In the genomic region with DNA sequence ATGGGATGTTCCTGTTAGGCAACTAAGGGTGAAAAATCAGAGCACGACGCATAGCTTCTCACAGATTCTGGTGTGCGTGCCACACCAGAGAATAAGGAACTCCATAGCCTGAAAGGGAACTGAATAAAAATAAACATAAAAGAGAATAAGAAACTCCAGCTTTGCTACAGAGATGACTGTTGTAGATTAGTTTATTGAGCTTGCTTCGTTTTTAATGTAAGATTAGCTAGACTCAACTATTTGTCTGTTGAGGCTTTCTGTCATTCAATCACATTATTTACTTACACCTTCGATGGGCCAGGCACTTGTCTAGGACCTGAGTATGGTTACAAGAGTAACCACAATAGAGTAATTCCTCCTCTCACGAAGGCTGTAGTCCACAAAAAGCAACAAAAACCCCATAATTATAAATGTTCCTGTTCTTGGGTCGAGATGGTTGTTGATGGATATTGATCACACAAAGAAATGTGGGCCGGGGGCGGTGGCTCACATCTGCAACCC, we compare ENCODE assay signal across 9 cellular contexts. TPM values are rescaled to one million over a fixed set of nuclear protein-coding genes. Genes with fewer than 3 reads are reported as not detected.
DNase-seq lines count a peak whose midpoint lies in the region; ATAC-seq, FAIRE-seq and TF ChIP-seq lines count a peak whose summit lies in the region.
"Had no signal": no experiment of that assay in that cellular context is flagged by ENCODE, and none has a peak within 500 bp of the region (broad histone marks: within the 10 kb centered on the region; RNA-seq: fewer than 3 reads in every experiment).

No MANE protein-coding gene starts in this region.

- peak overlapping the region; percentile 63 to 76 for H3K4me3 ChIP-seq in tibial artery

- no peaks in the 10 kb centered on the region for H3K27me3 Mint-ChIP-seq in activated T-cell treated with anti-CD3 and anti-CD28 coated beads, Interleukin-2, amount 50 U/mL, for 72 hours (ENCODE audit: low read depth)
- no peaks in the 10 kb centered on the region for H3K27me3 Mint-ChIP-seq in activated CD4-positive, alpha-beta memory T cell treated with anti-CD3 and anti-CD28 coated beads, Interleukin-2, amount 10 ng/mL, durations not matched to agents 7 days and 5 days

- H3K9me3 ChIP-seq in tibial artery: no peaks in the 10 kb centered on the region

- FAIRE-seq in RCC 7860 (lab: Jason Lieb, UNC): no peak
- FAIRE-seq: small intestine had no signal

- H3K27ac ChIP-seq in layer of hippocampus (ENCODE audit: low read depth, low read length) (peak overlapping the region; percentile 96), tibial artery (peak overlapping the region; percentile 92 to 99)

- H3K27ac Mint-ChIP-seq in activated T-cell treated with anti-CD3 and anti-CD28 coated beads, Interleukin-2, amount 50 U/mL, for 72 hours: peak overlapping the region; percentile 89
- H3K27ac Mint-ChIP-seq in activated CD4-positive, alpha-beta memory T cell treated with anti-CD3 and anti-CD28 coated beads, Interleukin-2, amount 10 ng/mL, durations not matched to agents 7 days and 5 days: peak overlapping the region; percentile 97

- peaks cover 39 to 45% (median 42%) of the 10 kb centered on the region in 3 donors for H3K36me3 ChIP-seq in tibial artery

- peaks cover 0 to 29% (median 18%) of the 10 kb centered on the region in 4 donors for H3K4me1 ChIP-seq in tibial artery

- peaks cover 51% of the 10 kb centered on the region for H3K4me1 Mint-ChIP-seq in activated T-cell treated with anti-CD3 and anti-CD28 coated beads, Interleukin-2, amount 50 U/mL, for 72 hours (ENCODE audit: low read depth)
- H3K4me1 Mint-ChIP-seq in activated CD4-positive, alpha-beta memory T cell treated with anti-CD3 and anti-CD28 coated beads, Interleukin-2, amount 10 ng/mL, durations not matched to agents 7 days and 5 days: peaks cover 42% of the 10 kb centered on the region

- H3K4me3 Mint-ChIP-seq in activated T-cell treated with anti-CD3 and anti-CD28 coated beads, Interleukin-2, amount 50 U/mL, for 72 hours: peak overlapping the region; percentile 92 to 99
- peak overlapping the region; percentile 99 for H3K4me3 Mint-ChIP-seq in activated CD4-positive, alpha-beta memory T cell treated with anti-CD3 and anti-CD28 coated beads, Interleukin-2, amount 10 ng/mL, durations not matched to agents 7 days and 5 days

- in situ Hi-C loops in ACHN (cut with HindIII; ENCODE audit: low pct_ligation_motif_present, low pct_unique_long_range_greater_than_20kb, low sequenced_read_pairs): no loop called here

- POLR2A ChIA-PET in activated CD4-positive, alpha-beta memory T cell treated with anti-CD3 and anti-CD28 coated beads, Interleukin-2, amount 10 ng/mL, durations not matched to agents 7 days and 5 days (lab: Charles Lee): interaction anchor here (0.9 to 11.4 kb wide), 26 partner anchors 8 to 1465 kb away, joined by 3 to 542 read pairs (median 6); a partner anchor contains a TSS

- H3K27me3 ChIP-seq in layer of hippocampus (ENCODE audit: control insufficient read depth, insufficient read depth, low read length) (no peaks in the 10 kb centered on the region), tibial artery (no peaks in the 10 kb centered on the region)

- no peak for DNase-seq in activated T-cell treated with anti-CD3 and anti-CD28 coated beads, Interleukin-2, amount 50 U/mL, for 72 hours
- no peak for DNase-seq in activated T-cell treated with anti-CD3 and anti-CD28 coated beads, Interleukin-2, amount 50 U/mL, for 1 hour
- no peak for DNase-seq in activated CD4-positive, alpha-beta memory T cell treated with anti-CD3 and anti-CD28 coated beads, Interleukin-2, amount 10 ng/mL, durations not matched to agents 7 days and 5 days
- DNase-seq in tibial artery (no peak), ACHN (no peak), RCC 7860 (ENCODE audit: low spot score) (no peak)

- CTCF ChIA-PET in activated CD4-positive, alpha-beta memory T cell treated with anti-CD3 and anti-CD28 coated beads, Interleukin-2, amount 10 ng/mL, durations not matched to agents 7 days and 5 days (lab: Charles Lee): interaction anchor here (0.8 to 4.8 kb wide), 15 partner anchors 10 to 252 kb away, joined by 3 to 37 read pairs (median 4); a partner anchor contains a TSS

- no peak for TF ChIP-seq CTCF in tibial artery (IDR thresholded peaks at IDR 0.05)

- intact Hi-C loops in tibial artery (cut with DNase I; ENCODE audit: low total_unique reads): loop anchor here (2.0 kb wide), 1 partner anchor 25 kb away; a partner anchor contains a TSS

- H3K36me3 Mint-ChIP-seq in activated T-cell treated with anti-CD3 and anti-CD28 coated beads, Interleukin-2, amount 50 U/mL, for 72 hours (ENCODE audit: insufficient read depth in 2 of 2): peaks cover 10 to 33% of the 10 kb centered on the region in 2 donors
- H3K36me3 Mint-ChIP-seq in activated CD4-positive, alpha-beta memory T cell treated with anti-CD3 and anti-CD28 coated beads, Interleukin-2, amount 10 ng/mL, durations not matched to agents 7 days and 5 days (ENCODE audit: low read depth): peaks cover 53% of the 10 kb centered on the region

- H3K9me3 Mint-ChIP-seq in activated T-cell treated with anti-CD3 and anti-CD28 coated beads, Interleukin-2, amount 50 U/mL, for 72 hours: no peaks in the 10 kb centered on the region
- no peaks in the 10 kb centered on the region for H3K9me3 Mint-ChIP-seq in activated CD4-positive, alpha-beta memory T cell treated with anti-CD3 and anti-CD28 coated beads, Interleukin-2, amount 10 ng/mL, durations not matched to agents 7 days and 5 days

- no peak for ATAC-seq in activated T-cell treated with anti-CD3 and anti-CD28 coated beads, Interleukin-2, amount 50 U/mL, for 72 hours (replicated peaks in 1 of 2)
- no peak for ATAC-seq in HG02981 (IDR thresholded peaks at IDR 0.05; ENCODE audit: unreplicated experiment)

RNA-seq across cellular contexts. Expression of a gene that starts 0.8 kb away (rescaled TPM):
- total RNA-seq in activated T-cell treated with anti-CD3 and anti-CD28 coated beads, Interleukin-2, amount 50 U/mL, for 72 hours: 10 to 100 TPM; 50.7 to 53.9 TPM
- 10 to 100 TPM; 44.4 to 46.6 TPM for total RNA-seq in activated CD4-positive, alpha-beta memory T cell treated with anti-CD3 and anti-CD28 coated beads, Interleukin-2, amount 10 ng/mL, durations not matched to agents 7 days and 5 days

RNA-seq across cellular contexts. Expression of a gene that starts 25.2 kb away (rescaled TPM):
- 100 to 1,000 TPM in 1 of 2 donors, 10 to 100 TPM in 1; 98.0 to 108 TPM for total RNA-seq in activated T-cell treated with anti-CD3 and anti-CD28 coated beads, Interleukin-2, amount 50 U/mL, for 72 hours
- total RNA-seq in activated CD4-positive, alpha-beta memory T cell treated with anti-CD3 and anti-CD28 coated beads, Interleukin-2, amount 10 ng/mL, durations not matched to agents 7 days and 5 days: 10 to 100 TPM; 90.7 to 97.4 TPM

RNA-seq across cellular contexts. Expression of a gene that starts 25.5 kb away (rescaled TPM):
- total RNA-seq in activated T-cell treated with anti-CD3 and anti-CD28 coated beads, Interleukin-2, amount 50 U/mL, for 72 hours: 100 to 1,000 TPM; 154 to 186 TPM
- total RNA-seq in activated CD4-positive, alpha-beta memory T cell treated with anti-CD3 and anti-CD28 coated beads, Interleukin-2, amount 10 ng/mL, durations not matched to agents 7 days and 5 days: 100 to 1,000 TPM; 101 to 103 TPM
